Comparison of ENCODE assay signal across 8 cellular contexts in genomic region chr3:153290278-153291015, GRCh38.
DNase-seq lines count a peak whose midpoint lies in the region; ATAC-seq and TF ChIP-seq lines count a peak whose summit lies in the region.

No MANE protein-coding gene starts in this region.

- no peak for ATAC-seq in heart left ventricle

- no peaks in the 10 kb centered on the region for H4K20me1 ChIP-seq in SU-DHL-6 (ENCODE audit: low read depth, low read length)

- TF ChIP-seq EP300 in transverse colon (IDR thresholded peaks at IDR 0.05; ENCODE audit: low read depth) = no peak

- H3K36me3 ChIP-seq in heart left ventricle (no peaks in the 10 kb centered on the region), SU-DHL-6 (ENCODE audit: low read length) (no peaks in the 10 kb centered on the region), transverse colon (no peaks in the 10 kb centered on the region)

- in situ Hi-C loops in transverse colon (cut with MboI; ENCODE audit: low pct_ligation_motif_present in 1 of 4, low pct_unique_long_range_greater_than_20kb in 1 of 4, low sequenced_read_pairs in 3 of 4) = loop anchor here in 3 of 4 donors (25.0 kb wide), 1 partner anchor 253 kb away; no protein-coding TSS in a partner anchor

- H3K4me3 ChIP-seq in heart left ventricle (no peak overlapping the region), SU-DHL-6 (ENCODE audit: insufficient read depth, low read length, poor library complexity, severe bottlenecking) (no peak overlapping the region), transverse colon (no peak overlapping the region), lower leg skin (ENCODE audit: low read depth, poor library complexity, severe bottlenecking) (no peak overlapping the region)

- H2AFZ ChIP-seq in SU-DHL-6 (ENCODE audit: low read depth, low read length, severe bottlenecking) = peak overlapping the region; percentile 42

- DNase-seq in heart left ventricle (no peak), cardiac septum (ENCODE audit: low spot score) (no peak), fibroblast of peridontal ligament (ENCODE audit: extremely low read depth) (peak; percentile 81), transverse colon (no peak), NCI-H2029 (lab: John Stamatoyannopoulos, UW) (no peak), lower leg skin (ENCODE audit: low spot score in 2 of 2) (no peak)
- no peak for DNase-seq in activated CD8-positive, alpha-beta memory T cell treated with anti-CD3 and anti-CD28 coated beads for 24 hours

- H3K79me2 ChIP-seq in SU-DHL-6 (ENCODE audit: insufficient read depth, low read length) = no peaks in the 10 kb centered on the region

- H3F3A ChIP-seq in SU-DHL-6 (ENCODE audit: insufficient read depth) = peaks cover 14% of the 10 kb centered on the region; the same call in 1 of the 2 replicates

- TF ChIP-seq POLR2A in heart left ventricle (IDR thresholded peaks at IDR 0.05) (no peak), transverse colon (IDR thresholded peaks at IDR 0.05) (no peak), lower leg skin (IDR thresholded peaks at IDR 0.05) (no peak)

- H3K27me3 ChIP-seq in heart left ventricle = no peaks in the 10 kb centered on the region
- H3K27me3 ChIP-seq in SU-DHL-6 (ENCODE audit: low read length) = no peaks in the 10 kb centered on the region
- no peaks in the 10 kb centered on the region for H3K27me3 ChIP-seq in transverse colon

- no peaks in the 10 kb centered on the region for H3K9me2 ChIP-seq in SU-DHL-6 (replicated peaks; ENCODE audit: insufficient read depth, low read length)

- TF ChIP-seq CTCF in heart left ventricle (IDR thresholded peaks at IDR 0.05) = peak in 7 of 12 donors; percentile 14 to 53 (median 30)
- TF ChIP-seq CTCF in SU-DHL-6 (IDR thresholded peaks at IDR 0.05; ENCODE audit: insufficient read depth, low read length, poor library complexity, severe bottlenecking) = no peak
- peak in 3 of 5 experiments; percentile 14 to 29 (median 19) for TF ChIP-seq CTCF in transverse colon (IDR thresholded peaks at IDR 0.05)
- no peak for TF ChIP-seq CTCF in lower leg skin (IDR thresholded peaks at IDR 0.05)

- H3K4me1 ChIP-seq in heart left ventricle (peaks cover 0 to 60% (median 4%) of the 10 kb centered on the region in 12 donors), transverse colon (no peaks in the 10 kb centered on the region)

- peak overlapping the region in 2 of 12 donors; percentile 77 for H3K27ac ChIP-seq in heart left ventricle
- H3K27ac ChIP-seq in SU-DHL-6 (ENCODE audit: low read depth, low read length) = peak overlapping the region; percentile 63
- H3K27ac ChIP-seq in transverse colon = no peak overlapping the region

- intact Hi-C loops in heart left ventricle (cut with DNase I) (loop anchor here in 4 of 10 donors (2.0 to 10.0 kb wide), 6 partner anchors 126 to 474 kb away; partner anchors contain the start of gene RAP2B (in 1 of the 4)), cardiac septum (cut with DNase I) (loop anchor here (5.0 kb wide), 1 partner anchor 248 kb away; no protein-coding TSS in a partner anchor), transverse colon (cut with DNase I; ENCODE audit: low total_unique reads) (no loop called here), lower leg skin (cut with DNase I; ENCODE audit: low total_unique reads) (no loop called here)

- peak overlapping the region; percentile 58 for H3K4me2 ChIP-seq in SU-DHL-6 (ENCODE audit: low read depth, low read length, poor library complexity, severe bottlenecking)

- H3K9ac ChIP-seq in SU-DHL-6 (ENCODE audit: low read length) = no peak overlapping the region

- H3K9me3 ChIP-seq in heart left ventricle (no peaks in the 10 kb centered on the region), SU-DHL-6 (ENCODE audit: insufficient read depth, low read length) (no peaks in the 10 kb centered on the region), transverse colon (no peaks in the 10 kb centered on the region)

- WGBS in heart left ventricle, 4 donors = 43 to 60% (median 51%) methylated on average over 1 of the region's 1 CpG
- 33 to 38% methylated on average over 1 of the region's 1 CpG for WGBS in transverse colon (ENCODE audit: low coverage in 1 of 2), 2 donors
- 35% methylated on average over 1 of the region's 1 CpG for WGBS in lower leg skin, 2 donors

Comparison
In these comparisons a context has a peak if more than half of its experiments do, and no peak if none do; other contexts are left out.
1. CTCF ChIP-seq: peak in heart left ventricle (7 of 12) and transverse colon (3 of 5); none in SU-DHL-6 (single experiment) and lower leg skin (0 of 3).